Comparison of ENCODE assay signal across 23 cellular contexts in genomic region chr6:158711264-158711663, GRCh38.
DNase-seq lines count a peak whose midpoint lies in the region; ATAC-seq and TF ChIP-seq lines count a peak whose summit lies in the region.
"Had no signal": no experiment of that assay in that cellular context is flagged by ENCODE, and none has a peak within 500 bp of the region (broad histone marks: within the 10 kb centered on the region; RNA-seq: fewer than 3 reads in every experiment).

No MANE protein-coding gene starts in this region.

- dilution Hi-C loops in IMR-90 (cut with HindIII; ENCODE audit: low sequenced_read_pairs, unreplicated experiment), result no loop called here

- no TSS peak for BruUV-seq in IMR-90 (replicated peaks; lab: Mats Ljungman, UMichigan)

- no peaks in the 10 kb centered on the region for H3K9me3 ChIP-seq in IMR-90 (ENCODE audit: control insufficient read depth, insufficient read depth, low read length)
- H3K9me3 ChIP-seq: BLaER1, vagina had no signal

- in situ Hi-C loops in IMR-90 (cut with MboI; ENCODE audit: low sequenced_read_pairs), result no loop called here

- H3K36me3 ChIP-seq in IMR-90 (ENCODE audit: control insufficient read depth, insufficient read depth, low read length) (no peaks in the 10 kb centered on the region), H7 (replicated peaks; ENCODE audit: control insufficient read depth, insufficient read depth, low read length) (no peaks in the 10 kb centered on the region)
- H3K36me3 ChIP-seq: BLaER1, vagina had no signal

- H2AK9ac ChIP-seq in IMR-90 (replicated peaks; ENCODE audit: low read depth, low read length, poor library complexity), result no peak overlapping the region

- peak overlapping the region; percentile 67 to 76 for H4K8ac ChIP-seq in IMR-90 (ENCODE audit: low read depth in 2 of 2, low read length in 2 of 2)

- no peak overlapping the region; the same call in 1 of the 2 replicates for H3K18ac ChIP-seq in IMR-90 (ENCODE audit: low read depth, low read length)

- H3K27me3 Mint-ChIP-seq in activated CD4-positive, alpha-beta T cell treated with anti-CD3 and anti-CD28 coated beads, Interleukin-2, amount 10 ng/mL, durations not matched to agents 24 days and 14 days, result no peaks in the 10 kb centered on the region
- H3K27me3 Mint-ChIP-seq in activated CD8-positive, alpha-beta T cell treated with anti-CD3 and anti-CD28 coated beads, Interleukin-2, amount 10 ng/mL, durations not matched to agents 7 days and 5 days (ENCODE audit: low read depth), result no peaks in the 10 kb centered on the region

- H3K9me1 ChIP-seq in IMR-90 (ENCODE audit: insufficient read depth, low read length), result peaks cover 3% of the 10 kb centered on the region; the same call in 1 of the 2 replicates

- H2BK15ac ChIP-seq in IMR-90 (ENCODE audit: low read depth, low read length), result peak overlapping the region; percentile 48; the same call in 2 of the 3 replicates

- H2BK5ac ChIP-seq in IMR-90 (ENCODE audit: low read depth, low read length, poor library complexity, severe bottlenecking), result no peak overlapping the region

- H3K36me3 Mint-ChIP-seq in activated CD4-positive, alpha-beta T cell treated with anti-CD3 and anti-CD28 coated beads, Interleukin-2, amount 10 ng/mL, durations not matched to agents 24 days and 14 days (ENCODE audit: low read depth), result peaks cover 77% of the 10 kb centered on the region
- peaks cover 72% of the 10 kb centered on the region for H3K36me3 Mint-ChIP-seq in activated CD8-positive, alpha-beta T cell treated with anti-CD3 and anti-CD28 coated beads, Interleukin-2, amount 10 ng/mL, durations not matched to agents 7 days and 5 days (ENCODE audit: low read depth)

- no peak overlapping the region; the same call in 1 of the 2 replicates for H3K27ac ChIP-seq in IMR-90 (ENCODE audit: insufficient read depth, low read length)
- H3K27ac ChIP-seq: BLaER1, epithelial cell of prostate, vagina had no signal

- peak overlapping the region; percentile 82 for H2AFZ ChIP-seq in IMR-90 (replicated peaks; ENCODE audit: low read length, poor library complexity)

- DNase-seq in activated CD4-positive, alpha-beta T cell treated with anti-CD3 and anti-CD28 coated beads, Interleukin-2, amount 10 ng/mL, durations not matched to agents 24 days and 14 days, result no peak
- no peak for DNase-seq in activated CD4-positive, alpha-beta T cell treated with anti-CD3 and anti-CD28 coated beads for 48 hours
- DNase-seq in IMR-90 (peak; percentile 87), fibroblast of pulmonary artery (ENCODE audit: low read depth) (peak; percentile 71), omental fat pad (ENCODE audit: low spot score) (no peak), H7 (no peak)
- DNase-seq in activated CD8-positive, alpha-beta T cell treated with anti-CD3 and anti-CD28 coated beads, Interleukin-2, amount 10 ng/mL, durations not matched to agents 7 days and 5 days, result no peak
- DNase-seq: activated effector memory CD4-positive, alpha-beta T cell treated with anti-CD3 and anti-CD28 coated beads, Interleukin-2, amount 50 U/mL, for 16 hours; amygdala; central memory CD4-positive, alpha-beta T cell; Karpas-422; NCI-H1105; NCI-H2081; NK-92 treated with Interleukin-12 subunit alpha and Interleukin-12 subunit beta, amount 100 ng/mL, for 24 hours; RPMI8226; stimulated activated CD4-positive, alpha-beta T cell treated with anti-CD3 and anti-CD28 coated beads, Interleukin-12 subunit alpha, Interleukin-12 subunit beta, amount 100 ng/mL, for 4 hours; substantia nigra; T1000 had no signal

- H4K20me1 ChIP-seq in IMR-90 (ENCODE audit: insufficient read depth, low read length), result no peaks in the 10 kb centered on the region
- H4K20me1 ChIP-seq: BLaER1 had no signal

- POLR2A ChIA-PET in IMR-90 (lab: Charles Lee; ENCODE audit: unreplicated experiment), result no interaction called here
- POLR2A ChIA-PET in activated CD8-positive, alpha-beta T cell treated with anti-CD3 and anti-CD28 coated beads, Interleukin-2, amount 10 ng/mL, durations not matched to agents 7 days and 5 days (lab: Charles Lee), result no interaction called here

- no peak for TF ChIP-seq RAD21 in IMR-90 (IDR thresholded peaks at IDR 0.05; ENCODE audit: low read length)

- no peak overlapping the region for H3K56ac ChIP-seq in IMR-90 (ENCODE audit: extremely low read depth, insufficient read depth, low read length)

- ATAC-seq in IMR-90 (ENCODE audit: low read depth) (peak; percentile 75), omental fat pad (ENCODE audit: low FRiP score) (peak; percentile 26), HG02970 (IDR thresholded peaks at IDR 0.05; ENCODE audit: low FRiP score, unreplicated experiment) (no peak)
- ATAC-seq in activated CD8-positive, alpha-beta T cell treated with anti-CD3 and anti-CD28 coated beads, Interleukin-2, amount 10 ng/mL, durations not matched to agents 7 days and 5 days, result no peak

- H4K5ac ChIP-seq in IMR-90 (ENCODE audit: low read depth, low read length), result no peak overlapping the region

- H2BK120ac ChIP-seq in IMR-90 (ENCODE audit: low read depth, low read length), result peak overlapping the region; percentile 54; the same call in 1 of the 2 replicates

- WGBS in IMR-90 (ENCODE audit: extremely low coverage in 2 of 2, insufficient read length in 1 of 2), 2 experiments, result 20% methylated on average over 1 of the region's 10 CpGs; no CpG with 5 or more reads in 1 of the 2 experiments

- CTCF ChIA-PET in IMR-90 (lab: Yijun Ruan, JAX), result no interaction called here
- CTCF ChIA-PET in activated CD8-positive, alpha-beta T cell treated with anti-CD3 and anti-CD28 coated beads, Interleukin-2, amount 10 ng/mL, durations not matched to agents 7 days and 5 days (lab: Charles Lee), result no interaction called here

- H3K4me3 Mint-ChIP-seq in activated CD4-positive, alpha-beta T cell treated with anti-CD3 and anti-CD28 coated beads, Interleukin-2, amount 10 ng/mL, durations not matched to agents 24 days and 14 days, result no peak overlapping the region
- H3K4me3 Mint-ChIP-seq in activated CD8-positive, alpha-beta T cell treated with anti-CD3 and anti-CD28 coated beads, Interleukin-2, amount 10 ng/mL, durations not matched to agents 7 days and 5 days, result no peak overlapping the region
- H3K4me3 Mint-ChIP-seq: neural crest cell had no signal

- H3K4me1 ChIP-seq in IMR-90 (ENCODE audit: control insufficient read depth, insufficient read depth, low read length), result peaks cover 10% of the 10 kb centered on the region; the same call in 1 of the 2 replicates

- no peak overlapping the region for H2AK5ac ChIP-seq in IMR-90 (ENCODE audit: low read depth, low read length)

- H3K4me1 Mint-ChIP-seq in activated CD4-positive, alpha-beta T cell treated with anti-CD3 and anti-CD28 coated beads, Interleukin-2, amount 10 ng/mL, durations not matched to agents 24 days and 14 days, result peaks cover 30% of the 10 kb centered on the region
- peaks cover 42% of the 10 kb centered on the region for H3K4me1 Mint-ChIP-seq in activated CD8-positive, alpha-beta T cell treated with anti-CD3 and anti-CD28 coated beads, Interleukin-2, amount 10 ng/mL, durations not matched to agents 7 days and 5 days (ENCODE audit: low read depth)

- peak overlapping the region; percentile 13; the same call in 1 of the 2 replicates for H3K4me3 ChIP-seq in IMR-90 (ENCODE audit: insufficient read depth, low read depth, low read length)
- H3K4me3 ChIP-seq in fibroblast of pulmonary artery (replicated peaks; ENCODE audit: low read depth, low read length), result peak overlapping the region; percentile 38
- H3K4me3 ChIP-seq in H7 (ENCODE audit: insufficient read depth, low read depth, low read length), result no peak overlapping the region
- H3K4me3 ChIP-seq: BLaER1, vagina had no signal

- TF ChIP-seq CTCF in IMR-90 (conservative IDR thresholded peaks at IDR 0.05; ENCODE audit: low read depth, low read length), result no peak
- TF ChIP-seq CTCF in fibroblast of pulmonary artery (IDR thresholded peaks at IDR 0.05; ENCODE audit: low read length, missing control alignments), result no peak
- no peak for TF ChIP-seq CTCF in omental fat pad (IDR thresholded peaks at IDR 0.05)

- peak overlapping the region; percentile 31 for H3K4me2 ChIP-seq in IMR-90 (ENCODE audit: low read depth, low read length)
- H3K4me2 ChIP-seq: BLaER1 had no signal

- 0 out of 2 replicates have a peak overlapping the region, but pooled peaks have one; percentile 37 for H4K91ac ChIP-seq in IMR-90 (ENCODE audit: insufficient read depth, low read depth, low read length)

- H3K9me3 Mint-ChIP-seq in activated CD4-positive, alpha-beta T cell treated with anti-CD3 and anti-CD28 coated beads, Interleukin-2, amount 10 ng/mL, durations not matched to agents 24 days and 14 days, result no peaks in the 10 kb centered on the region
- H3K9me3 Mint-ChIP-seq in activated CD8-positive, alpha-beta T cell treated with anti-CD3 and anti-CD28 coated beads, Interleukin-2, amount 10 ng/mL, durations not matched to agents 7 days and 5 days (ENCODE audit: insufficient read depth), result no peaks in the 10 kb centered on the region
- H3K9me3 Mint-ChIP-seq: neural crest cell had no signal

- 0 out of 2 replicates have a peak overlapping the region, but pooled peaks have one; percentile 1 for H3K4ac ChIP-seq in IMR-90 (ENCODE audit: low read depth, low read length)

- TF ChIP-seq POLR2A in IMR-90 (IDR thresholded peaks at IDR 0.05; ENCODE audit: low read depth, low read length), result no peak

- no peak overlapping the region for H3K14ac ChIP-seq in IMR-90 (replicated peaks; ENCODE audit: low read depth, low read length)

- no peak overlapping the region; the same call in 1 of the 2 replicates for H2BK20ac ChIP-seq in IMR-90 (ENCODE audit: low read depth, low read length)

- no peak overlapping the region for H3K9ac ChIP-seq in IMR-90 (ENCODE audit: low read depth, low read length)
- H3K9ac ChIP-seq: BLaER1 had no signal

- peak overlapping the region; percentile 42 for H3K27ac Mint-ChIP-seq in activated CD4-positive, alpha-beta T cell treated with anti-CD3 and anti-CD28 coated beads, Interleukin-2, amount 10 ng/mL, durations not matched to agents 24 days and 14 days
- H3K27ac Mint-ChIP-seq in activated CD8-positive, alpha-beta T cell treated with anti-CD3 and anti-CD28 coated beads, Interleukin-2, amount 10 ng/mL, durations not matched to agents 7 days and 5 days, result no peak overlapping the region

- intact Hi-C loops in activated CD4-positive, alpha-beta T cell treated with anti-CD3 and anti-CD28 coated beads, Interleukin-2, amount 10 ng/mL, durations not matched to agents 24 days and 14 days (cut with micrococcal nuclease), result no loop called here
- intact Hi-C loops in IMR-90 (cut with micrococcal nuclease), result no loop called here

- no peaks in the 10 kb centered on the region for H3K27me3 ChIP-seq in IMR-90 (ENCODE audit: control insufficient read depth, insufficient read depth, low read length)
- no peaks in the 10 kb centered on the region for H3K27me3 ChIP-seq in H7 (ENCODE audit: control insufficient read depth, insufficient read depth, low read length)
- H3K27me3 ChIP-seq: BLaER1, vagina had no signal

- H3K23ac ChIP-seq in IMR-90 (ENCODE audit: low read depth, low read length), result no peak overlapping the region

- H3K79me1 ChIP-seq in IMR-90 (ENCODE audit: low read depth in 1 of 2, low read length in 2 of 2), result no peaks in the 10 kb centered on the region

TF ChIP-seq in IMR-90, 13 proteins besides CTCF, POLR2A, EP300 and RAD21 (continues in another document):
- TF ChIP-seq SMC3 (IDR thresholded peaks at IDR 0.05; ENCODE audit: low read depth, low read length), result no peak

Comparison
In these comparisons a context has a peak if more than half of its experiments do, and no peak if none do; other contexts are left out.
1. DNase-seq: peak in IMR-90 (single experiment) and fibroblast of pulmonary artery (single experiment); none in activated CD4-positive, alpha-beta T cell treated with anti-CD3 and anti-CD28 coated beads, Interleukin-2, amount 10 ng/mL, durations not matched to agents 24 days and 14 days (single experiment), activated CD4-positive, alpha-beta T cell treated with anti-CD3 and anti-CD28 coated beads for 48 hours (single experiment), omental fat pad (single experiment), H7 (single experiment) and activated CD8-positive, alpha-beta T cell treated with anti-CD3 and anti-CD28 coated beads, Interleukin-2, amount 10 ng/mL, durations not matched to agents 7 days and 5 days (single experiment).
2. ATAC-seq: peak in IMR-90 (single experiment) and omental fat pad (single experiment); none in activated CD8-positive, alpha-beta T cell treated with anti-CD3 and anti-CD28 coated beads, Interleukin-2, amount 10 ng/mL, durations not matched to agents 7 days and 5 days (single experiment) and HG02970 (single experiment).